Comparison of ENCODE assay signal across 17 cellular contexts in the genomic region with DNA sequence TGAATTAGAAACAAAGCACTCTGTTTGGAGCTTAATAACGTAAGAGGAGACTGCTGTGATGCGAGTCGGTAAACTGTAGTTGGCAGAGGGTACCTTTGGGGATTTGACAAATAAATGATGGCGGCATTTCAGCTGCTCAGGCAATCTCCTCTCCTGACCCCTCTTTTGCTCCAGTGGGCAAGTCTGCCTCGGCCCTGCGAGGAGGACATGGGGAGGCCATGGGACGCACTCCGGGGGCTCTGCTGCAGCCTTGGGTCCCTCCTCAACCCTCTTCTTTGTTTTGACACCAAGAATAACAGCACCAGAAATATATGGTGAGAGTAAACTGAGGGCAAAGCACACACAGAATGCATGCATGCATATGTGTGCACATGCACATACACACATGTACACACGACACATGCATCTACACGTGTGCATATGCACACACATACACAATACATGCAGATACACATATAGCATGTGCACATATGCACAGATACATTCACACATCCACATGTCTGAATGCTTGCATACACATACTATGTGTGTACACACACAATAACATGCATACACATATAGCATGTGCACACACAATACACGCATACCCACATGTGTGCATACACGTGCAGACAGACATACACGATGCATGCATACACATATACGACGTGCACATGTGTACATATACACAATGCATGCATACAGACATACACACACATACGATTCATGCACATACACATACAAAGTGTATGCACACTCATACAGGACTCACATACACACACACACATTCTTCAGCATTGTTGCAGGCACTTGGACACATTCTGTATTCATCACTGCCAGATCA. TPM values are rescaled to one million over a fixed set of nuclear protein-coding genes. Genes with fewer than 3 reads are reported as not detected.
A peak's percentile ranks its signal among the peaks of the same experiment; 100 is the strongest.
DNase-seq lines count a peak whose midpoint lies in the region; ATAC-seq, FAIRE-seq and TF ChIP-seq lines count a peak whose summit lies in the region.
"Had no signal": no experiment of that assay in that cellular context is flagged by ENCODE, and none has a peak within 500 bp of the region (broad histone marks: within the 10 kb centered on the region; RNA-seq: fewer than 3 reads in every experiment).

No MANE protein-coding gene starts in this region.

- no peak overlapping the region for H4K8ac ChIP-seq in mesendoderm (ENCODE audit: low read depth, low read length)

- DNase-seq in activated T-cell treated with anti-CD3 and anti-CD28 coated beads, Interleukin-2, amount 50 U/mL, for 72 hours, result no peak
- DNase-seq in activated T-cell treated with anti-CD3 and anti-CD28 coated beads for 4 hours (no peak), K562 (ENCODE audit: extremely low read depth in 1 of 4, low spot score in 3 of 4) (no peak), mesendoderm (no peak), upper lobe of right lung (no peak), ecto neural progenitor cell (ENCODE audit: low spot score) (no peak), NCI-H69 (lab: John Stamatoyannopoulos, UW) (no peak)
- DNase-seq: COR-L47, DMS53, NCI-H1092 treated with DMSO at 0.1 percent for 48 hours, NCI-H1694, NCI-H345, SHP77 had no signal

- WGBS in K562 (ENCODE audit: insufficient coverage, low coverage, missing lambda C conversion rate), result 3% methylated on average over 16 of the region's 16 CpGs
- no CpG with 5 or more reads among the region's 16 CpGs for WGBS in mesendoderm (ENCODE audit: extremely low coverage, insufficient coverage, low lambda C conversion rate)

- H3K56ac ChIP-seq in mesendoderm (ENCODE audit: low read length), result no peak overlapping the region

- no peak overlapping the region for H2BK5ac ChIP-seq in mesendoderm (ENCODE audit: low read length)

- in situ Hi-C loops in K562 (cut with MboI), result no loop called here

- no peaks in the 10 kb centered on the region for H3K9me3 ChIP-seq in K562 (replicated peaks; ENCODE audit: control insufficient read depth, insufficient read depth, low read depth, low read length)
- H3K9me3 ChIP-seq in upper lobe of right lung, result no peaks in the 10 kb centered on the region

- no peak for TF ChIP-seq RAD21 in K562 (CRISPR knock-in tag; conservative IDR thresholded peaks at IDR 0.05 in 1 of 2, IDR thresholded peaks at IDR 0.05 in 1 of 2)

- no peak for TF ChIP-seq POLR2A in K562 (conservative IDR thresholded peaks at IDR 0.05)

- H3K23ac ChIP-seq in mesendoderm (ENCODE audit: low read length), result no peak overlapping the region

- no peak for TF ChIP-seq CTCF in K562 (IDR thresholded peaks at IDR 0.05 in 2 of 3, conservative IDR thresholded peaks at IDR 0.05 in 1 of 3; ENCODE audit: insufficient read depth in 2 of 3, low read depth in 1 of 3, low read length in 3 of 3)
- TF ChIP-seq CTCF in upper lobe of right lung (IDR thresholded peaks at IDR 0.05), result no peak

- no peak overlapping the region for H3K4me3 Mint-ChIP-seq in activated T-cell treated with anti-CD3 and anti-CD28 coated beads, Interleukin-2, amount 50 U/mL, for 72 hours

- CTCF ChIA-PET in K562 (lab: Yijun Ruan, JAX; ENCODE audit: low intra/inter-chr PET ratio), result no interaction called here

- ATAC-seq in activated T-cell treated with anti-CD3 and anti-CD28 coated beads, Interleukin-2, amount 50 U/mL, for 72 hours (replicated peaks in 1 of 2), result peak; percentile 25 to 27
- ATAC-seq in K562, result no peak
- peak; percentile 33 for ATAC-seq in upper lobe of right lung
- ATAC-seq in HG02885 (IDR thresholded peaks at IDR 0.05; ENCODE audit: poor library complexity, unreplicated experiment), result no peak

- H2AK5ac ChIP-seq in mesendoderm (ENCODE audit: low read length), result no peak overlapping the region

- H3K4me1 ChIP-seq in K562 (replicated peaks in 1 of 2; ENCODE audit: control insufficient read depth in 2 of 2, insufficient read depth in 2 of 2, low read length in 2 of 2) (no peaks in the 10 kb centered on the region), mesendoderm (ENCODE audit: control insufficient read depth, low read depth, low read length) (no peaks in the 10 kb centered on the region), upper lobe of right lung (no peaks in the 10 kb centered on the region)
- H3K4me1 ChIP-seq: HAP-1 had no signal

- H2AFZ ChIP-seq in K562 (ENCODE audit: low read depth, low read length), result no peak overlapping the region

- peaks cover 17% of the 10 kb centered on the region for H3K27me3 Mint-ChIP-seq in activated T-cell treated with anti-CD3 and anti-CD28 coated beads, Interleukin-2, amount 50 U/mL, for 72 hours (ENCODE audit: low read depth)

- intact Hi-C loops in K562 (cut with micrococcal nuclease), result no loop called here
- intact Hi-C loops in upper lobe of right lung (cut with DNase I), result no loop called here

- no peak overlapping the region for H3K18ac ChIP-seq in mesendoderm (ENCODE audit: low read length)

- H3K27ac Mint-ChIP-seq in activated T-cell treated with anti-CD3 and anti-CD28 coated beads, Interleukin-2, amount 50 U/mL, for 72 hours, result no peak overlapping the region

- H3K27ac ChIP-seq in K562 (ENCODE audit: extremely low read depth, low read depth, low read length), result no peak overlapping the region
- no peak overlapping the region for H3K27ac ChIP-seq in mesendoderm (ENCODE audit: low read depth, low read length)
- H3K27ac ChIP-seq in upper lobe of right lung, result no peak overlapping the region
- H3K27ac ChIP-seq: 22Rv1, C4-2B had no signal

- no peaks in the 10 kb centered on the region for H3K9me1 ChIP-seq in K562 (ENCODE audit: control insufficient read depth, insufficient read depth, low read length)

- no peak overlapping the region for H4K5ac ChIP-seq in mesendoderm (ENCODE audit: low read length)

- H3K9ac ChIP-seq in K562 (ENCODE audit: insufficient read depth in 1 of 2, low read depth in 2 of 2, low read length in 2 of 2) (no peak overlapping the region), mesendoderm (ENCODE audit: low read length) (no peak overlapping the region)

- peaks cover 2 to 13% of the 10 kb centered on the region in 2 donors for H3K9me3 Mint-ChIP-seq in activated T-cell treated with anti-CD3 and anti-CD28 coated beads, Interleukin-2, amount 50 U/mL, for 72 hours

- H3K79me1 ChIP-seq in mesendoderm (ENCODE audit: low read length), result no peaks in the 10 kb centered on the region

- H3K36me3 ChIP-seq in K562 (ENCODE audit: control insufficient read depth, insufficient read depth, low read length) (no peaks in the 10 kb centered on the region), mesendoderm (ENCODE audit: control insufficient read depth, insufficient read depth, low read length) (no peaks in the 10 kb centered on the region), upper lobe of right lung (no peaks in the 10 kb centered on the region)
- H3K36me3 ChIP-seq: HAP-1 had no signal

- BruUV-seq in K562 (replicated peaks; lab: Mats Ljungman, UMichigan), result no TSS peak

- FAIRE-seq in K562 (lab: Jason Lieb, UNC), result no peak

- H3K4me1 Mint-ChIP-seq in activated T-cell treated with anti-CD3 and anti-CD28 coated beads, Interleukin-2, amount 50 U/mL, for 72 hours (ENCODE audit: low read depth), result no peaks in the 10 kb centered on the region

- H3K27me3 ChIP-seq in K562 (ENCODE audit: control insufficient read depth in 2 of 2, insufficient read depth in 2 of 2, low read length in 2 of 2) (peaks cover 58 to 84% of the 10 kb centered on the region in 2 experiments), mesendoderm (ENCODE audit: insufficient read depth, low read length, poor library complexity) (no peaks in the 10 kb centered on the region), upper lobe of right lung (peaks cover 30% of the 10 kb centered on the region)

- no peaks in the 10 kb centered on the region for H3K79me2 ChIP-seq in K562 (ENCODE audit: control insufficient read depth, insufficient read depth, low read length)
- no peaks in the 10 kb centered on the region for H3K79me2 ChIP-seq in mesendoderm (ENCODE audit: control insufficient read depth, insufficient read depth, low read length)

- H3K4me3 ChIP-seq in K562 (no peak overlapping the region), mesendoderm (ENCODE audit: low read length) (peak overlapping the region; percentile 1), upper lobe of right lung (no peak overlapping the region)
- H3K4me3 ChIP-seq: HAP-1 had no signal

- TF ChIP-seq EP300 in K562 (IDR thresholded peaks at IDR 0.05; ENCODE audit: low read length), result no peak

- POLR2A ChIA-PET in K562 (lab: Yijun Ruan, JAX), result no interaction called here

- no peak overlapping the region for H3K4ac ChIP-seq in mesendoderm (ENCODE audit: low read depth, low read length)

- H3K4me2 ChIP-seq in K562 (ENCODE audit: insufficient read depth, low read length), result no peak overlapping the region
- no peak overlapping the region for H3K4me2 ChIP-seq in mesendoderm (ENCODE audit: low read length)

- H3K36me3 Mint-ChIP-seq in activated T-cell treated with anti-CD3 and anti-CD28 coated beads, Interleukin-2, amount 50 U/mL, for 72 hours (ENCODE audit: insufficient read depth in 2 of 2), result peaks cover 7 to 8% of the 10 kb centered on the region in 2 donors

- H2BK120ac ChIP-seq in mesendoderm (ENCODE audit: low read depth, low read length), result no peak overlapping the region

- H2BK15ac ChIP-seq in mesendoderm (replicated peaks; ENCODE audit: low read depth), result no peak overlapping the region

- H4K20me1 ChIP-seq in K562 (replicated peaks; ENCODE audit: control insufficient read depth, insufficient read depth, low read length), result no peaks in the 10 kb centered on the region

TF ChIP-seq in K562, 482 proteins besides CTCF, POLR2A, EP300 and RAD21 (continues in another document):
- TF ChIP-seq IRF2 (CRISPR knock-in tag; IDR thresholded peaks at IDR 0.05), result 0 out of 2 replicates have a peak, but pooled peaks have one; percentile 38

RNA-seq across cellular contexts. Expression of a gene that starts 24.4 kb away (rescaled TPM):
- 100 to 1,000 TPM; 554 to 602 TPM for total RNA-seq in activated T-cell treated with anti-CD3 and anti-CD28 coated beads, Interleukin-2, amount 50 U/mL, for 72 hours
- not detected in 2 replicates for total RNA-seq in K562 (2011; cell fraction: chromatin; rRNA removed; ENCODE audit: low replicate concordance)
- not detected in 2 replicates for total RNA-seq in K562 (2011; cell fraction: nucleolus; rRNA removed)
- not detected in 2 replicates for total RNA-seq in K562 (2011; cell fraction: nucleoplasm; rRNA removed)
- total RNA-seq in K562 (2014; rRNA removed) (0.09 TPM in 1 of 2 replicates, not detected in the other), K562 (2014; rRNA removed; fragmentation: Illumina TruSeq; extraction: Trizol) (not detected in 2 replicates), K562 (2015; rRNA removed; fragmentation: Illumina TruSeq; extraction: Trizol) (not detected in 2 replicates), K562 (2021) (0.33 and 1.3 TPM in 2 replicates), upper lobe of right lung (3.7 TPM)
- polyA plus RNA-seq in K562 (2011; rRNA removed) (0.03 TPM in 1 of 2 replicates, not detected in the other), K562 (2014; fragmentation: Illumina TruSeq; extraction: Trizol) (0.46 TPM in 1 of 2 replicates, not detected in the other), K562 (2014; fragmentation: Nextera tagmentation; extraction: Ambion mirVana) (not detected), K562 (2014; rRNA removed) (0.05 TPM in 1 of 2 replicates, not detected in the other)
- 0.32 TPM in 1 of 2 replicates, not detected in the other for polyA plus RNA-seq in K562 (2011; cell fraction: cytosol; rRNA removed)
- not detected in 2 replicates for polyA plus RNA-seq in K562 (2011; cell fraction: nucleus; rRNA removed)
- polyA plus RNA-seq in K562 (2012), result 0.06 and 0.12 TPM in 2 replicates
- 0.04 and 0.78 TPM in 2 replicates for polyA minus RNA-seq in K562 (2011; rRNA and poly(A)+ RNA removed)
- not detected in 2 replicates for polyA minus RNA-seq in K562 (2011; cell fraction: cytosol; rRNA and poly(A)+ RNA removed)
- not detected in 2 replicates for polyA minus RNA-seq in K562 (2011; cell fraction: nucleus; rRNA and poly(A)+ RNA removed)
- polyA plus RNA-seq in mesendoderm (2013, experiment 1 of 2), result 0.91 TPM
- polyA plus RNA-seq in mesendoderm (2013, experiment 2 of 2), result 1.1 TPM

Comparison
In these comparisons a context has a peak if more than half of its experiments do, and no peak if none do; other contexts are left out.
1. ATAC-seq: peak in activated T-cell treated with anti-CD3 and anti-CD28 coated beads, Interleukin-2, amount 50 U/mL, for 72 hours (2 of 2) and upper lobe of right lung (single experiment); none in K562 (single experiment) and HG02885 (single experiment).
2. RNA of a gene that starts 24.4 kb away (total RNA-seq): 554 to 602 TPM in activated T-cell treated with anti-CD3 and anti-CD28 coated beads, Interleukin-2, amount 50 U/mL, for 72 hours; 3.7 TPM in upper lobe of right lung (single experiment) and 0.09 to 1.3 TPM in K562; every median in the first group is over 100 times any median in the second.